Comparison of ENCODE assay signal across 9 cellular contexts in the genomic region with DNA sequence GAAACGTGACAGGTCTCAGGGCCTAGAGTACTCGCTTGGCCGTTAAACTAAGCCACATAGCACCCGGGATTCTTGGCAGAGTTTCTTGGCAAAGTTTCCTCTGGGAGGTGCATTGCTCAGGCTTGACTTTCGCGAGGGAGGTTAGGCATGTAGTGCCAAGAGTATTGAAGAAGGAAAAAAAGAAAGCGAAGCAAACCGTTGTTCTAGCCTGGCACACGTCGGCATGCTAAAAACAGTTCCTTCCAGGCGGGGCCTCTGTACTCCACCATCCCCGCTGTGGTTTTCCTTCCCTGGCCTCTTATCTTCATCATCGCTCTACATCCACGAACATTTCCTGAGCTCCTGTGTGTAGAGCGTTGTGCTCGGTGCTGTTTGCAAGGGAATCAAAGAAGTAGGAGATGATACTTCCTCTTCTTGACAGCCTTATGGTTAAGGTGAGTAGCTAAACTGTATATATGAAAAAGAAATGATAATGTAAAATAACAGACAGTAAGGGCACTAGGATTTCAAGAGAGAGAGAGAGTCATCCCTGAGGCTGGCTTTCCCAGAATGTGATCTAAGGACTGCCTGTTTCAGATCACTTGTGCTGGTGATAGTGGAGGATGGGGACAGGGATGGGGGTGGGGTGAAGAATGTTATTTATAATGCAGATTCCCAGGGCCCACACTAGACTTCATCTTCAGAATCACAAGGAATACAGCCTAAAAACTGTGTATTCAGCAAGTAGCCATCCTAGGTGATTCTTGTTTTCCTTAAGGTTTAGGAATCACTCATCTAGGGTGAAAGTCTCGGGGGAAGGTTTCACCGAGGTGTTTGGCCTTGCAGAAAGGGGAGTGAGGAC. TPM values are rescaled to one million over a fixed set of nuclear protein-coding genes. Genes with fewer than 3 reads are reported as not detected.
DNase-seq lines count a peak whose midpoint lies in the region; FAIRE-seq and TF ChIP-seq lines count a peak whose summit lies in the region.
"Had no signal": no experiment of that assay in that cellular context is flagged by ENCODE, and none has a peak within 500 bp of the region (broad histone marks: within the 10 kb centered on the region; RNA-seq: fewer than 3 reads in every experiment).

No MANE protein-coding gene starts in this region.

- peaks cover 5% of the 10 kb centered on the region for H3K27me3 Mint-ChIP-seq in astrocyte (ENCODE audit: low read depth, unreplicated experiment)

- no peak overlapping the region for H3K4me3 Mint-ChIP-seq in astrocyte (ENCODE audit: unreplicated experiment)

- H4K20me1 ChIP-seq in astrocyte (ENCODE audit: insufficient read depth, low read length) = no peaks in the 10 kb centered on the region

- H3K4me1 ChIP-seq in astrocyte (ENCODE audit: insufficient read depth, low read length) (peaks cover 6% of the 10 kb centered on the region), tibial nerve (peaks cover 0 to 18% (median 2%) of the 10 kb centered on the region in 4 donors)

- no peak overlapping the region for H3K27ac Mint-ChIP-seq in astrocyte (ENCODE audit: unreplicated experiment)

- no peak for TF ChIP-seq EP300 in tibial nerve (IDR thresholded peaks at IDR 0.05)

- H3K9me3 ChIP-seq in astrocyte (ENCODE audit: insufficient read depth, low read depth, low read length) = no peaks in the 10 kb centered on the region
- no peaks in the 10 kb centered on the region for H3K9me3 ChIP-seq in tibial nerve

- no peak for FAIRE-seq in astrocyte (lab: Jason Lieb, UNC)
- FAIRE-seq: colon had no signal

- H3K4me1 Mint-ChIP-seq in astrocyte (ENCODE audit: low read depth, unreplicated experiment) = peaks cover 48% of the 10 kb centered on the region

- no peak for TF ChIP-seq POLR2A in tibial nerve (IDR thresholded peaks at IDR 0.05)

- peak overlapping the region; percentile 40 for H2AFZ ChIP-seq in astrocyte (ENCODE audit: low read depth, low read length)

- H3K36me3 ChIP-seq in astrocyte (ENCODE audit: insufficient read depth, low read length) (no peaks in the 10 kb centered on the region), tibial nerve (no peaks in the 10 kb centered on the region)

- no peak overlapping the region for H3K27ac ChIP-seq in astrocyte (ENCODE audit: low read depth, low read length)
- H3K27ac ChIP-seq in tibial nerve = peak overlapping the region in 3 of 4 donors; percentile 13 to 57 (median 19)

- TF ChIP-seq CTCF in astrocyte (IDR thresholded peaks at IDR 0.05; ENCODE audit: insufficient read depth, low read depth, low read length) = no peak
- TF ChIP-seq CTCF in tibial nerve (IDR thresholded peaks at IDR 0.05) = no peak

- H3K4me2 ChIP-seq in astrocyte (ENCODE audit: low read length) = peak overlapping the region; percentile 68

- H3K9me3 Mint-ChIP-seq in astrocyte (ENCODE audit: unreplicated experiment) = no peaks in the 10 kb centered on the region

- no peaks in the 10 kb centered on the region for H3K79me2 ChIP-seq in astrocyte (ENCODE audit: insufficient read depth, low read length)

- H3K36me3 Mint-ChIP-seq in astrocyte (ENCODE audit: low read depth, unreplicated experiment) = no peaks in the 10 kb centered on the region

- no peak overlapping the region for H3K4me3 ChIP-seq in astrocyte (ENCODE audit: insufficient read depth, low read depth, low read length)
- no peak overlapping the region for H3K4me3 ChIP-seq in tibial nerve

- WGBS in tibial nerve, 2 donors = 26 to 27% methylated on average over 18 of the region's 18 CpGs

- DNase-seq in HUDEP-2 (lab: John Stamatoyannopoulos, UW; ENCODE audit: unreplicated experiment in 76 of 76) = peak in 48 of 76 experiments; percentile 4 to 71 (median 31)
- DNase-seq in astrocyte (ENCODE audit: low read depth) = peak; percentile 73
- DNase-seq in iris pigment epithelial cell (ENCODE audit: low read depth) = peak; percentile 39
- no peak for DNase-seq in tibial nerve (ENCODE audit: low spot score in 2 of 2)
- no peak for DNase-seq in activated CD8-positive, alpha-beta memory T cell treated with anti-CD3 and anti-CD28 coated beads, Interleukin-2, amount 50 U/mL, for 48 hours
- no peak for DNase-seq in NCI-H774 (lab: John Stamatoyannopoulos, UW)
- DNase-seq in NCI-H2227 treated with DMSO at 0.1 percent for 48 hours (lab: John Stamatoyannopoulos, UW) = no peak
- DNase-seq in NCI-H1436 (lab: John Stamatoyannopoulos, UW) = no peak

- H3K27me3 ChIP-seq in astrocyte (ENCODE audit: insufficient read depth, low read length) (peaks cover 60% of the 10 kb centered on the region), tibial nerve (peaks cover 0 to 66% of the 10 kb centered on the region in 2 donors)

- H3K9ac ChIP-seq in astrocyte (ENCODE audit: low read length) = no peak overlapping the region

RNA-seq across cellular contexts. Expression of gene RNF220, which starts 18.9 kb away (rescaled TPM):
- total RNA-seq in astrocyte = 47.1 and 47.4 TPM in 2 replicates
- 100 to 1,000 TPM; 110 to 151 (median 114) TPM for total RNA-seq in tibial nerve

Comparison
In these comparisons a context has a peak if more than half of its experiments do, and no peak if none do; other contexts are left out.
1. DNase-seq: peak in HUDEP-2 (48 of 76), astrocyte (single experiment) and iris pigment epithelial cell (single experiment); none in tibial nerve (0 of 2), activated CD8-positive, alpha-beta memory T cell treated with anti-CD3 and anti-CD28 coated beads, Interleukin-2, amount 50 U/mL, for 48 hours (single experiment), NCI-H774 (single experiment), NCI-H2227 treated with DMSO at 0.1 percent for 48 hours (single experiment) and NCI-H1436 (single experiment).